ENCODE assay signal across 9 cellular contexts in the genomic region with DNA sequence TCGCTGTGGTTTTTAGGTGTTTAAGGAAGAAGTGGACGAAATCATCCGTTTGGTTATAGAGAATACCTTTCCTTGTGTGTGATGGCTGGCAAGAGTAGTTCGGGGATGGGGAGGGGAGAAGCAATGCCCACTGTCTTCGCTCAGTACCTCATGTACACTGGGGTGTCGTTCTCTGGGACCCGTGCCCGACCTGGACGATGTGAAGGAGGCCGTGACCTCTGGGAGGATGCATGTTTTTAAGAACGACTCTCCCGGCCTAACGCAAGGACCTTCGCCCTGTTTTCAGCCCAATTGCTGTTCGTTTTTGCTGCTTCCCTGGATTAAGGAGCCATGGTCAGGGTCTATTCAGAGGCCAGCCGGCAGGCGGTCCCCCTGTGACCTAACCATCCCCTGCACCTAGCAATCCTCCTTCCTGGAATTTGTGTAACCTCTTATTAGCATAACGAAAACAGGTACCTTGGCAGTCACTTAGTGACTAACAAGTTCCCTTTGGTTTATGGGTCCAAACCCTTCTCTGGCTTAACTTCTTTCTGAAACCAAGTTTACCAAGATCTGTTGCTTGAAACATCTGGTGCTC. TPM values are rescaled to one million over a fixed set of nuclear protein-coding genes. Genes with fewer than 3 reads are reported as not detected.
DNase-seq lines count a peak whose midpoint lies in the region; ATAC-seq and TF ChIP-seq lines count a peak whose summit lies in the region.
"Had no signal": no experiment of that assay in that cellular context is flagged by ENCODE, and none has a peak within 500 bp of the region (broad histone marks: within the 10 kb centered on the region; RNA-seq: fewer than 3 reads in every experiment).

No MANE protein-coding gene starts in this region.

- H3K27ac Mint-ChIP-seq in activated naive CD8-positive, alpha-beta T cell treated with anti-CD3 and anti-CD28 coated beads for 36 hours: peak overlapping the region; percentile 96

- peak overlapping the region; percentile 95 for H3K4me3 Mint-ChIP-seq in activated naive CD8-positive, alpha-beta T cell treated with anti-CD3 and anti-CD28 coated beads for 36 hours

- DNase-seq in HK-2 (ENCODE audit: unreplicated experiment) (peak; percentile 25), lung (ENCODE audit: low spot score) (no peak), vagina (ENCODE audit: extremely low spot score in 2 of 2) (no peak), NCI-H1436 (lab: John Stamatoyannopoulos, UW) (no peak)
- DNase-seq in activated naive CD8-positive, alpha-beta T cell treated with anti-CD3 and anti-CD28 coated beads for 36 hours: peak; percentile 38

- no peak overlapping the region for H3K27ac ChIP-seq in ACC112 (ENCODE audit: low read depth, low read length)
- peak overlapping the region in 1 of 2 donors; percentile 26 for H3K27ac ChIP-seq in lung (ENCODE audit: low read depth in 1 of 2, low read length in 1 of 2)
- no peak overlapping the region for H3K27ac ChIP-seq in vagina
- H3K27ac ChIP-seq: epithelial cell of prostate had no signal

- 22 to 37% methylated on average over 18 of the region's 18 CpGs for WGBS in lung, 2 donors

- intact Hi-C loops in vagina (cut with DNase I): no loop called here

- TF ChIP-seq POLR2A in vagina (IDR thresholded peaks at IDR 0.05): no peak

- TF ChIP-seq CTCF in lung (IDR thresholded peaks at IDR 0.05; ENCODE audit: control extremely low read depth, extremely low read depth) (no peak), vagina (IDR thresholded peaks at IDR 0.05) (no peak)

- ATAC-seq in lung (ENCODE audit: insufficient read depth, low FRiP score) (no peak), GM18873 (IDR thresholded peaks at IDR 0.05; ENCODE audit: low FRiP score, unreplicated experiment) (no peak), GM21737 (IDR thresholded peaks at IDR 0.05; ENCODE audit: unreplicated experiment) (no peak)

- H3K27me3 ChIP-seq in ACC112 (ENCODE audit: insufficient read depth, low read length): peaks cover 26% of the 10 kb centered on the region
- no peaks in the 10 kb centered on the region for H3K27me3 ChIP-seq in lung (ENCODE audit: control insufficient read depth, insufficient read depth)
- H3K27me3 ChIP-seq in vagina: no peaks in the 10 kb centered on the region

- H3K27me3 Mint-ChIP-seq in activated naive CD8-positive, alpha-beta T cell treated with anti-CD3 and anti-CD28 coated beads for 36 hours: no peaks in the 10 kb centered on the region

- H3K4me1 ChIP-seq in ACC112 (ENCODE audit: control insufficient read depth, insufficient read depth, low read length, unreplicated experiment): peaks cover 14% of the 10 kb centered on the region
- peaks cover 0 to 21% of the 10 kb centered on the region in 2 donors for H3K4me1 ChIP-seq in lung (ENCODE audit: control insufficient read depth in 2 of 2, insufficient read depth in 2 of 2, low read length in 2 of 2)
- H3K4me1 ChIP-seq in vagina: peaks cover 21% of the 10 kb centered on the region

- H3K79me2 ChIP-seq in ACC112 (ENCODE audit: control insufficient read depth, insufficient read depth, low read length, unreplicated experiment): no peaks in the 10 kb centered on the region

- H3K9me3 ChIP-seq in lung (ENCODE audit: control insufficient read depth in 2 of 2, insufficient read depth in 1 of 2, low read length in 1 of 2) (no peaks in the 10 kb centered on the region), vagina (no peaks in the 10 kb centered on the region)

- H3K4me3 ChIP-seq in ACC112 (ENCODE audit: low read depth, low read length): peak overlapping the region; percentile 78
- H3K4me3 ChIP-seq in lung: peak overlapping the region; percentile 30
- H3K4me3 ChIP-seq in vagina: peak overlapping the region; percentile 48 to 66

- H3K36me3 Mint-ChIP-seq in activated naive CD8-positive, alpha-beta T cell treated with anti-CD3 and anti-CD28 coated beads for 36 hours: peaks cover 46% of the 10 kb centered on the region

- no peaks in the 10 kb centered on the region for H3K36me3 ChIP-seq in ACC112 (ENCODE audit: insufficient read depth, low read length)
- no peaks in the 10 kb centered on the region for H3K36me3 ChIP-seq in lung (ENCODE audit: control insufficient read depth in 2 of 2, insufficient read depth in 2 of 2, low read length in 2 of 2)
- H3K36me3 ChIP-seq in vagina: no peaks in the 10 kb centered on the region

- peaks cover 62% of the 10 kb centered on the region for H3K4me1 Mint-ChIP-seq in activated naive CD8-positive, alpha-beta T cell treated with anti-CD3 and anti-CD28 coated beads for 36 hours

- H2AFZ ChIP-seq in ACC112 (ENCODE audit: low read length, unreplicated experiment): no peak overlapping the region

- H3K9me3 Mint-ChIP-seq in activated naive CD8-positive, alpha-beta T cell treated with anti-CD3 and anti-CD28 coated beads for 36 hours: peaks cover 5% of the 10 kb centered on the region

RNA-seq across cellular contexts. Expression of a gene that starts 1.3 kb away (rescaled TPM):
- 10 to 100 TPM; 35.2 to 35.3 TPM for total RNA-seq in activated naive CD8-positive, alpha-beta T cell treated with anti-CD3 and anti-CD28 coated beads for 36 hours
- 1 to 10 TPM; 4.9 to 6.5 TPM for total RNA-seq in lung
- 1 to 10 TPM; 3.6 to 5.3 TPM for polyA plus RNA-seq in lung
- total RNA-seq in vagina: 5.2 TPM

RNA-seq across cellular contexts. Expression of a gene that starts 47.2 kb away (rescaled TPM):
- 100 to 1,000 TPM; 968 to 975 TPM for total RNA-seq in activated naive CD8-positive, alpha-beta T cell treated with anti-CD3 and anti-CD28 coated beads for 36 hours
- total RNA-seq in lung (100 to 1,000 TPM; 363 to 424 TPM), vagina (222 TPM)
- polyA plus RNA-seq in lung: 100 to 1,000 TPM; 540 to 572 TPM

RNA-seq across cellular contexts. Expression of a gene that starts 48.2 kb away (rescaled TPM):
- 100 to 1,000 TPM; 366 to 370 TPM for total RNA-seq in activated naive CD8-positive, alpha-beta T cell treated with anti-CD3 and anti-CD28 coated beads for 36 hours
- total RNA-seq in lung (100 to 1,000 TPM in 1 of 2 donors, 10 to 100 TPM in 1; 77.7 to 136 TPM), vagina (52.1 TPM)
- polyA plus RNA-seq in lung: 10 to 100 TPM; 94.4 to 95.4 TPM

Comparison
In these comparisons a context has a peak if more than half of its experiments do, and no peak if none do; other contexts are left out.
1. DNase-seq: peak in HK-2 (single experiment) and activated naive CD8-positive, alpha-beta T cell treated with anti-CD3 and anti-CD28 coated beads for 36 hours (single experiment); none in lung (single experiment), vagina (0 of 2) and NCI-H1436 (single experiment).
2. Peak in every context shown above with its lines, with median percentiles within 50 percentile points of each other: H3K4me3 ChIP-seq.